In genomic region chr17:33628500-33629336, GRCh38 we compare ENCODE assay signal across 18 cellular contexts.
DNase-seq lines count a peak whose midpoint lies in the region; ATAC-seq and TF ChIP-seq lines count a peak whose summit lies in the region.
"Had no signal": no experiment of that assay in that cellular context is flagged by ENCODE, and none has a peak within 500 bp of the region (broad histone marks: within the 10 kb centered on the region; RNA-seq: fewer than 3 reads in every experiment).

No MANE protein-coding gene starts in this region.

- TF ChIP-seq CTCF in H9 (conservative IDR thresholded peaks at IDR 0.05) (no peak), esophagus muscularis mucosa (IDR thresholded peaks at IDR 0.05) (no peak), left ventricle myocardium inferior (IDR thresholded peaks at IDR 0.05; ENCODE audit: borderline replicate concordance) (no peak)

- H3K4me2 ChIP-seq in H9 (ENCODE audit: insufficient read depth, insufficient read length, low read length) (no peak overlapping the region), neuronal stem cell (ENCODE audit: insufficient read depth, low read length, poor library complexity, severe bottlenecking) (no peak overlapping the region)
- H3K4me2 ChIP-seq: GM23338 had no signal

- TF ChIP-seq EP300 in esophagus muscularis mucosa (IDR thresholded peaks at IDR 0.05): no peak

- no peak overlapping the region for H3K27ac Mint-ChIP-seq in H9
- no peak overlapping the region for H3K27ac Mint-ChIP-seq in activated naive CD8-positive, alpha-beta T cell treated with anti-CD3 and anti-CD28 coated beads, Interleukin-2, amount 50 U/mL, for 24 hours
- H3K27ac Mint-ChIP-seq: CD4-positive, alpha-beta T cell; GM23338; HFFc6 had no signal

- H3K23me2 ChIP-seq in H9 (ENCODE audit: insufficient read length, low read depth, low read length, poor library complexity, severe bottlenecking): no peaks in the 10 kb centered on the region

- H3K9ac ChIP-seq in H9 (ENCODE audit: extremely low read depth, insufficient read length, low read length) (no peak overlapping the region), neuronal stem cell (ENCODE audit: low read depth, low read length, poor library complexity) (peak overlapping the region; percentile 45)

- no peak for TF ChIP-seq POLR2A in esophagus muscularis mucosa (IDR thresholded peaks at IDR 0.05; ENCODE audit: low read depth)

- H4K91ac ChIP-seq in H9 (ENCODE audit: insufficient read length, low read depth, low read length): no peak overlapping the region
- H4K91ac ChIP-seq in neuronal stem cell (ENCODE audit: low read depth, low read length, poor library complexity): no peak overlapping the region

- H2BK5ac ChIP-seq in H9 (ENCODE audit: insufficient read length, low read length) (no peak overlapping the region), neuronal stem cell (ENCODE audit: low read length) (no peak overlapping the region)

- H3K36me3 ChIP-seq in esophagus muscularis mucosa: no peaks in the 10 kb centered on the region
- no peaks in the 10 kb centered on the region for H3K36me3 ChIP-seq in left ventricle myocardium inferior
- no peaks in the 10 kb centered on the region for H3K36me3 ChIP-seq in neuronal stem cell (replicated peaks in 1 of 2; ENCODE audit: control insufficient read depth in 2 of 2, insufficient read depth in 2 of 2, low read length in 2 of 2)

- H4K8ac ChIP-seq in H9 (replicated peaks; ENCODE audit: insufficient read length, low read depth, low read length) (no peak overlapping the region), neuronal stem cell (ENCODE audit: low read depth, low read length) (no peak overlapping the region)

- H3K23ac ChIP-seq in H9 (ENCODE audit: insufficient read length, low read depth, low read length) (no peak overlapping the region), neuronal stem cell (ENCODE audit: low read depth, low read length, poor library complexity) (peak overlapping the region; percentile 4)

- H3K4me3 ChIP-seq in esophagus muscularis mucosa (no peak overlapping the region), left ventricle myocardium inferior (no peak overlapping the region), neuronal stem cell (ENCODE audit: low read length in 2 of 2) (no peak overlapping the region)
- H3K4me3 ChIP-seq: GM23338 had no signal

- no peak overlapping the region for H3K56ac ChIP-seq in H9 (ENCODE audit: insufficient read length, low read depth, low read length)

- no peak overlapping the region for H2BK20ac ChIP-seq in H9 (ENCODE audit: low read depth, low read length, poor library complexity, severe bottlenecking)

- H3K27ac ChIP-seq in H9 (ENCODE audit: insufficient read length, low read depth, low read length): no peak overlapping the region
- peak overlapping the region in 3 of 4 donors; percentile 7 to 48 (median 46) for H3K27ac ChIP-seq in esophagus muscularis mucosa (replicated peaks in 1 of 4)
- no peak overlapping the region for H3K27ac ChIP-seq in left ventricle myocardium inferior (replicated peaks)
- no peak overlapping the region for H3K27ac ChIP-seq in neuronal stem cell (replicated peaks; ENCODE audit: low read length)
- H3K27ac ChIP-seq: C4-2B had no signal

- H2AFZ ChIP-seq in H9 (ENCODE audit: low read length) (no peak overlapping the region), neuronal stem cell (ENCODE audit: low read length) (no peak overlapping the region)
- H2AFZ ChIP-seq: GM23338 had no signal

- H3K4ac ChIP-seq in H9 (ENCODE audit: low read depth, low read length) (no peak overlapping the region), neuronal stem cell (ENCODE audit: low read length) (peak overlapping the region; percentile 54)

- H4K5ac ChIP-seq in H9 (ENCODE audit: insufficient read length, low read depth, low read length): no peak overlapping the region

- intact Hi-C loops in esophagus muscularis mucosa (cut with DNase I): no loop called here
- intact Hi-C loops in left ventricle myocardium inferior (cut with micrococcal nuclease): no loop called here

- H2BK15ac ChIP-seq in H9 (ENCODE audit: low read depth, low read length) (no peak overlapping the region), neuronal stem cell (ENCODE audit: low read length) (no peak overlapping the region)

- H3K27me3 ChIP-seq in H9 (ENCODE audit: insufficient read depth, low read length) (no peaks in the 10 kb centered on the region), esophagus muscularis mucosa (no peaks in the 10 kb centered on the region), left ventricle myocardium inferior (ENCODE audit: low read depth) (peaks cover 25% of the 10 kb centered on the region), neuronal stem cell (ENCODE audit: control insufficient read depth in 3 of 3, insufficient read depth in 3 of 3, low read depth in 1 of 3, low read length in 3 of 3) (no peaks in the 10 kb centered on the region)

- H3K79me1 ChIP-seq in H9 (ENCODE audit: insufficient read depth, low read depth, low read length, poor library complexity, severe bottlenecking) (no peaks in the 10 kb centered on the region), neuronal stem cell (ENCODE audit: low read depth, low read length) (no peaks in the 10 kb centered on the region)

- no peak overlapping the region for H3K18ac ChIP-seq in H9 (ENCODE audit: insufficient read length, low read depth, low read length)
- peak overlapping the region; percentile 77 for H3K18ac ChIP-seq in neuronal stem cell (ENCODE audit: low read length)

- H3K9me3 ChIP-seq in H9 (ENCODE audit: control insufficient read depth, low read depth, low read length) (no peaks in the 10 kb centered on the region), esophagus muscularis mucosa (no peaks in the 10 kb centered on the region), left ventricle myocardium inferior (replicated peaks) (peaks cover 16% of the 10 kb centered on the region), neuronal stem cell (replicated peaks in 1 of 2; ENCODE audit: control insufficient read depth in 2 of 2, insufficient read depth in 1 of 2, low read depth in 1 of 2, low read length in 2 of 2) (no peaks in the 10 kb centered on the region)
- H3K9me3 ChIP-seq: Caco-2 had no signal

- peaks cover 0 to 4% of the 10 kb centered on the region in 2 experiments; a peak in 2 of 4 replicates for H3K4me1 Mint-ChIP-seq in H9
- H3K4me1 Mint-ChIP-seq in activated naive CD8-positive, alpha-beta T cell treated with anti-CD3 and anti-CD28 coated beads, Interleukin-2, amount 50 U/mL, for 24 hours: no peaks in the 10 kb centered on the region
- H3K4me1 Mint-ChIP-seq: GM23338, IgD-negative memory B cell had no signal

- H2AK5ac ChIP-seq in H9 (ENCODE audit: insufficient read length, low read length) (no peak overlapping the region), neuronal stem cell (ENCODE audit: low read depth, low read length) (no peak overlapping the region)

- no peak overlapping the region for H3K4me3 Mint-ChIP-seq in H9
- H3K4me3 Mint-ChIP-seq in activated naive CD8-positive, alpha-beta T cell treated with anti-CD3 and anti-CD28 coated beads, Interleukin-2, amount 50 U/mL, for 24 hours: no peak overlapping the region
- H3K4me3 Mint-ChIP-seq: CD4-positive, alpha-beta T cell; GM23338; HFFc6; IgD-negative memory B cell had no signal

- peaks cover 2% of the 10 kb centered on the region for H3K27me3 Mint-ChIP-seq in H9 (ENCODE audit: low read depth)
- H3K27me3 Mint-ChIP-seq in activated naive CD8-positive, alpha-beta T cell treated with anti-CD3 and anti-CD28 coated beads, Interleukin-2, amount 50 U/mL, for 24 hours: no peaks in the 10 kb centered on the region

- no CpG with 5 or more reads among the region's 7 CpGs for WGBS in H9 (ENCODE audit: extremely low coverage, insufficient read length, low lambda C conversion rate)
- WGBS in esophagus muscularis mucosa: 74% methylated on average over 7 of the region's 7 CpGs
- WGBS in neuronal stem cell (ENCODE audit: extremely low coverage in 2 of 2, insufficient read length in 2 of 2, insufficient replicate concordance in 1 of 2), 2 donors: no CpG with 5 or more reads among the region's 7 CpGs

- H3K79me2 ChIP-seq in H9 (ENCODE audit: insufficient read depth, low read length): no peaks in the 10 kb centered on the region

- no peaks in the 10 kb centered on the region for H3K36me3 Mint-ChIP-seq in H9 (ENCODE audit: insufficient read depth in 1 of 3, low read depth in 3 of 3)
- no peaks in the 10 kb centered on the region for H3K36me3 Mint-ChIP-seq in activated naive CD8-positive, alpha-beta T cell treated with anti-CD3 and anti-CD28 coated beads, Interleukin-2, amount 50 U/mL, for 24 hours (ENCODE audit: low read depth)
- H3K36me3 Mint-ChIP-seq: IgD-negative memory B cell had no signal

- no peak overlapping the region for H2BK12ac ChIP-seq in H9 (ENCODE audit: insufficient read length, low read depth, low read length)
- no peak overlapping the region for H2BK12ac ChIP-seq in neuronal stem cell (ENCODE audit: low read length)

- H4K20me1 ChIP-seq in H9 (ENCODE audit: control insufficient read depth, insufficient read depth, insufficient read length): no peaks in the 10 kb centered on the region

- H3K4me1 ChIP-seq in H9 (ENCODE audit: insufficient read depth, low read length) (no peaks in the 10 kb centered on the region), esophagus muscularis mucosa (peaks cover 1 to 33% (median 21%) of the 10 kb centered on the region in 4 donors), left ventricle myocardium inferior (peaks cover 7% of the 10 kb centered on the region), neuronal stem cell (ENCODE audit: control insufficient read depth in 2 of 2, insufficient read depth in 1 of 2, low read depth in 1 of 2, low read length in 2 of 2) (peaks cover 0 to 10% of the 10 kb centered on the region in 2 donors)
- H3K4me1 ChIP-seq: Caco-2 had no signal

- H2BK120ac ChIP-seq in H9 (ENCODE audit: low read depth, low read length, poor library complexity, severe bottlenecking) (no peak overlapping the region), neuronal stem cell (ENCODE audit: low read depth, low read length) (no peak overlapping the region)

- no peak for ATAC-seq in activated naive CD8-positive, alpha-beta T cell treated with anti-CD3 and anti-CD28 coated beads, Interleukin-2, amount 50 U/mL, for 24 hours
- ATAC-seq: GM23338, HCT116 had no signal

- DNase-seq in H9 (no peak), esophagus muscularis mucosa (ENCODE audit: extremely low spot score) (no peak), left ventricle myocardium inferior (peak; percentile 30), neuronal stem cell (ENCODE audit: low spot score) (no peak), inferior parietal cortex (ENCODE audit: extremely low spot score) (no peak), OCI-M1 (lab: John Stamatoyannopoulos, UW) (no peak)
- DNase-seq in activated naive CD8-positive, alpha-beta T cell treated with anti-CD3 and anti-CD28 coated beads, Interleukin-2, amount 50 U/mL, for 24 hours: no peak
- DNase-seq in activated naive CD4-positive, alpha-beta T cell (lab: John Stamatoyannopoulos, UW): no peak
- DNase-seq: ACHN; AML-193; Caco-2; CD4-positive, alpha-beta T cell; GDM1; HFFc6 had no signal

- H3K9me3 Mint-ChIP-seq in H9: peaks cover 0 to 4% of the 10 kb centered on the region in 2 experiments; a peak in 1 of 5 replicates
- H3K9me3 Mint-ChIP-seq in activated naive CD8-positive, alpha-beta T cell treated with anti-CD3 and anti-CD28 coated beads, Interleukin-2, amount 50 U/mL, for 24 hours: peaks cover 14% of the 10 kb centered on the region
- H3K9me3 Mint-ChIP-seq: GM23338 had no signal

- H3K14ac ChIP-seq in H9 (ENCODE audit: insufficient read depth, low read length) (peak overlapping the region; percentile 50; the same call in 1 of the 2 replicates), neuronal stem cell (ENCODE audit: low read length) (no peak overlapping the region)

- H3T11ph ChIP-seq in H9 (ENCODE audit: low read length): no peak overlapping the region

Comparison
In these comparisons a context has a peak if more than half of its experiments do, and no peak if none do; other contexts are left out.
1. H3K27ac ChIP-seq: peak in esophagus muscularis mucosa (3 of 4); none in H9 (single experiment), left ventricle myocardium inferior (single experiment) and neuronal stem cell (single experiment).